ENCODE assay signal across 18 cellular contexts in the genomic region with DNA sequence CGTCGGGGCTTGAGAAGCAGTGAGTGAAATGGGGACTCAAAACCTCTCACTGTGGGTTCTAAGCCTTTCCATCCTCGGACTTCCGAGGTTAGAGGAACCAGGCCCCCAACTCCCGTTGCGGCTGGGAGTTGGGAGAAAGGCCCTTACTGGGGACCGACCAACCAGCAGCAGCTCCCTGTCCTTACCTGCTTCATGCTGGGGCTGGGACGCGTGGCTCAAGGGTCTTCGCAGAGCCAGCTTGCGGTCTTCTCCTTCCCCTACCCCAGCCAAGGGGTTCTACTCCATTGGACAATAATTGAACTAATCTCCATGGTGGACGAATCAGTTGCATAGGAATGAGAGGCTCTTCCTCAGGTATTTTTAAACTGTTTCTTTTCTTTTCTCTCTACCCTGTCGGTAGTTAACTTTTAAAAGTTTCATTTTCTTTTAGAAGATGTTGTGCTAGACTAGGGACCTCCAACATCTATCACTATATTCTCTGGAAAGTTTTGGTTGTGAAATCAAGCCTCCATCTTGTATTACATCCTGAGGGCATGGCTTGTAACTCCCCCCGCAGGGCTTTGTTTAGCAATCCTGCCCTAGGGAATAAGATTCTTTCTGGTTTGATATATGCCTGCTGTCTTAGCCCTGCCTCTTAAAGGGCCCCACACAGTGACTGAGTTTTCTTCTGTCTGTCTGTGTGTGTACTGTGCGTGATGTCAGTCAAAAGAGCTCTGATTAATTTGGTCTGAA.
A peak's percentile ranks its signal among the peaks of the same experiment; 100 is the strongest.
DNase-seq lines count a peak whose midpoint lies in the region; ATAC-seq, FAIRE-seq and TF ChIP-seq lines count a peak whose summit lies in the region.
"Had no signal": no experiment of that assay in that cellular context is flagged by ENCODE, and none has a peak within 500 bp of the region (broad histone marks: within the 10 kb centered on the region; RNA-seq: fewer than 3 reads in every experiment).

No MANE protein-coding gene starts in this region.

- TF ChIP-seq RAD21 in GM12878 (IDR thresholded peaks at IDR 0.05; ENCODE audit: insufficient read depth, low read depth, low read length) = no peak

- H4K20me1 ChIP-seq in GM12878 (ENCODE audit: control insufficient read depth, insufficient read depth) = no peaks in the 10 kb centered on the region

- WGBS in GM12878 (ENCODE audit: insufficient coverage, insufficient replicate concordance, low lambda C conversion rate, missing lambda C conversion rate) = 39% methylated on average over 15 of the region's 15 CpGs

- CTCF ChIA-PET in GM12878 (lab: Yijun Ruan, JAX) = no interaction called here

- POLR2A ChIA-PET in GM12878 (lab: Charles Lee) = no interaction called here

- in situ Hi-C loops in GM12878 (cut with MboI) = no loop called here

- no peak for FAIRE-seq in GM12878 (lab: Jason Lieb, UNC)
- FAIRE-seq: D721Med had no signal

- TF ChIP-seq CTCF in GM12865 (IDR thresholded peaks at IDR 0.05; ENCODE audit: insufficient read depth, low read depth, low read length, missing control alignments) (no peak), GM12878 (IDR thresholded peaks at IDR 0.05 in 2 of 3, conservative IDR thresholded peaks at IDR 0.05 in 1 of 3; ENCODE audit: control insufficient read depth in 2 of 3, extremely low read depth in 1 of 3, insufficient read depth in 1 of 3, low read depth in 3 of 3, low read length in 3 of 3) (no peak)

- intact Hi-C loops in GM12878 (cut with micrococcal nuclease; ENCODE audit: unreplicated experiment) (no loop called here), left colon (cut with DNase I, micrococcal nuclease) (no loop called here)

- TSS peak; percentile 53 for BruUV-seq in GM12878 (replicated peaks; lab: Mats Ljungman, UMichigan)

- TF ChIP-seq POLR2A in GM12878 (IDR thresholded peaks at IDR 0.05; ENCODE audit: low read depth, low read length) = no peak

- no peaks in the 10 kb centered on the region for H3K4me1 ChIP-seq in GM12878 (ENCODE audit: control insufficient read depth, insufficient read depth, low read length)
- H3K4me1 ChIP-seq: right lobe of liver had no signal

- peak overlapping the region; percentile 0; the same call in 1 of the 2 replicates for H3K4me3 ChIP-seq in GM12865 (ENCODE audit: low read depth, low read length)
- H3K4me3 ChIP-seq in GM12878 = no peak overlapping the region
- H3K4me3 ChIP-seq: right lobe of liver had no signal

- no peak overlapping the region for H3K9ac ChIP-seq in GM12878 (ENCODE audit: control insufficient read depth, insufficient read depth, low read length)

- H3K79me2 ChIP-seq in GM12878 (ENCODE audit: control insufficient read depth, insufficient read depth, low read length) = no peaks in the 10 kb centered on the region

- peak; percentile 10 for DNase-seq in GM12865 (ENCODE audit: low read depth)
- peak; percentile 54 for DNase-seq in LoVo (ENCODE audit: low spot score)
- no peak for DNase-seq in GM12878 (ENCODE audit: low read depth, low spot score)
- peak; percentile 4 for DNase-seq in renal cortical epithelial cell (ENCODE audit: low read depth)
- DNase-seq in left colon = no peak
- no peak for DNase-seq in COR-L47 (lab: John Stamatoyannopoulos, UW)
- DNase-seq: activated CD8-positive, alpha-beta memory T cell treated with anti-CD3 and anti-CD28 coated beads for 24 hours; activated naive CD8-positive, alpha-beta T cell treated with anti-CD3 and anti-CD28 coated beads for 36 hours; GF-D8; left ventricle myocardium superior; NCI-H187 treated with DMSO at 0.1 percent for 48 hours; right lobe of liver; Right ventricle myocardium superior; stimulated activated CD4-positive, alpha-beta T cell treated with anti-CD3 and anti-CD28 coated beads, Interleukin-1b, Interleukin-23, amount 100 ng/mL, for 48 hours; T-helper 17 cell had no signal

- no peaks in the 10 kb centered on the region for H3K9me3 ChIP-seq in GM12878 (replicated peaks; ENCODE audit: control insufficient read depth, insufficient read depth, low read length)
- H3K9me3 ChIP-seq: right lobe of liver had no signal

- no peak overlapping the region for H3K4me2 ChIP-seq in GM12878 (ENCODE audit: control insufficient read depth, insufficient read depth)

- no peak for TF ChIP-seq EP300 in GM12878 (IDR thresholded peaks at IDR 0.05; ENCODE audit: borderline replicate concordance in 1 of 2, control insufficient read depth in 1 of 2, low read depth in 2 of 2, low read length in 2 of 2)

- H3K27me3 ChIP-seq in GM12878 (replicated peaks in 1 of 2; ENCODE audit: control insufficient read depth in 2 of 2, insufficient read depth in 2 of 2, low read length in 1 of 2) = no peaks in the 10 kb centered on the region
- H3K27me3 ChIP-seq: right lobe of liver had no signal

- H3K27ac ChIP-seq in GM12878 (ENCODE audit: control insufficient read depth, insufficient read depth) = no peak overlapping the region
- H3K27ac ChIP-seq: epithelial cell of prostate, right lobe of liver had no signal

- ATAC-seq in GM12878 (peak; percentile 79), left colon (no peak), GM21360 (IDR thresholded peaks at IDR 0.05; ENCODE audit: unreplicated experiment) (no peak)
- ATAC-seq: left ventricle myocardium superior, right lobe of liver, T-helper 17 cell had no signal

- RAD21 ChIA-PET in GM12878 (lab: Charles Lee; ENCODE audit: unreplicated experiment) = no interaction called here

- H2AFZ ChIP-seq in GM12878 (ENCODE audit: control insufficient read depth, low read depth, low read length) = no peak overlapping the region

- no peaks in the 10 kb centered on the region for H3K36me3 ChIP-seq in GM12878 (ENCODE audit: control insufficient read depth in 2 of 2, insufficient read depth in 2 of 2, low read length in 1 of 2)
- H3K36me3 ChIP-seq: right lobe of liver had no signal

- SMC1A ChIA-PET in GM12878 (lab: Charles Lee; ENCODE audit: uncharacterized antibody, unreplicated experiment) = no interaction called here

TF ChIP-seq in GM12878, 131 proteins besides CTCF, POLR2A, EP300 and RAD21:
- TF ChIP-seq, protein P1, sequence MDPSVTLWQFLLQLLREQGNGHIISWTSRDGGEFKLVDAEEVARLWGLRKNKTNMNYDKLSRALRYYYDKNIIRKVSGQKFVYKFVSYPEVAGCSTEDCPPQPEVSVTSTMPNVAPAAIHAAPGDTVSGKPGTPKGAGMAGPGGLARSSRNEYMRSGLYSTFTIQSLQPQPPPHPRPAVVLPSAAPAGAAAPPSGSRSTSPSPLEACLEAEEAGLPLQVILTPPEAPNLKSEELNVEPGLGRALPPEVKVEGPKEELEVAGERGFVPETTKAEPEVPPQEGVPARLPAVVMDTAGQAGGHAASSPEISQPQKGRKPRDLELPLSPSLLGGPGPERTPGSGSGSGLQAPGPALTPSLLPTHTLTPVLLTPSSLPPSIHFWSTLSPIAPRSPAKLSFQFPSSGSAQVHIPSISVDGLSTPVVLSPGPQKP (IDR thresholded peaks at IDR 0.05; ENCODE audit: low read depth, low read length) = no peak
- TF ChIP-seq HDGF (IDR thresholded peaks at IDR 0.05) (no peak), CREB1 (IDR thresholded peaks at IDR 0.05; ENCODE audit: low read depth) (no peak), SREBF2 (IDR thresholded peaks at IDR 0.05; ENCODE audit: low read length) (no peak), CEBPB (IDR thresholded peaks at IDR 0.05; ENCODE audit: borderline replicate concordance in 1 of 2, low read depth in 2 of 2, low read length in 2 of 2) (no peak), CBX3 (IDR thresholded peaks at IDR 0.05; ENCODE audit: borderline replicate concordance, low read depth) (no peak), TCF3 (IDR thresholded peaks at IDR 0.05; ENCODE audit: borderline replicate concordance, insufficient read depth, low read depth, low read length) (no peak), RCOR1 (conservative IDR thresholded peaks at IDR 0.05; ENCODE audit: low read depth, low read length) (no peak), BMI1 (IDR thresholded peaks at IDR 0.05; ENCODE audit: borderline replicate concordance) (no peak), IKZF1 (conservative IDR thresholded peaks at IDR 0.05) (no peak), TARDBP (IDR thresholded peaks at IDR 0.05; ENCODE audit: borderline replicate concordance) (no peak), TBL1XR1 (IDR thresholded peaks at IDR 0.05; ENCODE audit: low read depth, low read length) (no peak), SMAD5 (IDR thresholded peaks at IDR 0.05; ENCODE audit: low read depth) (no peak), ZNF622 (IDR thresholded peaks at IDR 0.05) (no peak), NFXL1 (IDR thresholded peaks at IDR 0.05; ENCODE audit: borderline replicate concordance) (no peak), JUNB (IDR thresholded peaks at IDR 0.05) (no peak), MYC (IDR thresholded peaks at IDR 0.05; ENCODE audit: insufficient read depth, insufficient read length, insufficient replicate concordance, low read length, severe bottlenecking) (no peak), TCF7 (IDR thresholded peaks at IDR 0.05; ENCODE audit: borderline replicate concordance) (no peak)

Comparison
In these comparisons a context has a peak if more than half of its experiments do, and no peak if none do; other contexts are left out.
1. DNase-seq: peak in GM12865 (single experiment), LoVo (single experiment) and renal cortical epithelial cell (single experiment); none in GM12878 (single experiment), left colon (0 of 2) and COR-L47 (single experiment).